In genomic region chr14:74886001-74886400, GRCh38 we compare ENCODE assay signal across 11 cellular contexts. TPM values are rescaled to one million over a fixed set of nuclear protein-coding genes. Genes with fewer than 3 reads are reported as not detected.
A peak's percentile ranks its signal among the peaks of the same experiment; 100 is the strongest.
DNase-seq lines count a peak whose midpoint lies in the region; ATAC-seq and TF ChIP-seq lines count a peak whose summit lies in the region.
"Had no signal": no experiment of that assay in that cellular context is flagged by ENCODE, and none has a peak within 500 bp of the region (broad histone marks: within the 10 kb centered on the region; RNA-seq: fewer than 3 reads in every experiment).

No MANE protein-coding gene starts in this region.

- BruUV-seq in PC-9 (replicated peaks; lab: Mats Ljungman, UMichigan) = no TSS peak

- peaks cover 78% of the 10 kb centered on the region for H4K20me1 ChIP-seq in PC-9 (ENCODE audit: insufficient read depth)
- H4K20me1 ChIP-seq in fibroblast of lung (ENCODE audit: control insufficient read depth, extremely low read depth, insufficient read depth, low read length) = no peaks in the 10 kb centered on the region

- H3K27ac ChIP-seq in PC-9 = peak overlapping the region; percentile 4; the same call in 1 of the 2 replicates
- peak overlapping the region; percentile 78 for H3K27ac ChIP-seq in fibroblast of lung (ENCODE audit: insufficient read depth, low read length)
- H3K27ac ChIP-seq: HL-60 had no signal

- POLR2A ChIA-PET in PC-9 (lab: Charles Lee; ENCODE audit: unreplicated experiment) = interaction anchor here (0.6 to 0.7 kb wide), 2 partner anchors 54 to 122 kb away, joined by 3 to 4 read pairs; no protein-coding TSS in a partner anchor

- H3K27me3 ChIP-seq in PC-9 (ENCODE audit: insufficient read depth, low read depth) = no peaks in the 10 kb centered on the region
- H3K27me3 ChIP-seq in fibroblast of lung (ENCODE audit: control insufficient read depth, insufficient read depth, low read length) = no peaks in the 10 kb centered on the region
- H3K27me3 ChIP-seq: heart right ventricle had no signal

- H2AFZ ChIP-seq in PC-9 (no peak overlapping the region), fibroblast of lung (ENCODE audit: low read length) (no peak overlapping the region)

- H3K4me3 ChIP-seq in PC-9 (no peak overlapping the region), fibroblast of lung (replicated peaks in 1 of 4; ENCODE audit: control extremely low read depth in 1 of 4, insufficient read depth in 1 of 4, low read depth in 3 of 4, low read length in 4 of 4) (no peak overlapping the region)
- H3K4me3 ChIP-seq: heart right ventricle, skin epidermis had no signal

- ATAC-seq in sciatic nerve (peak; percentile 91), GM21737 (IDR thresholded peaks at IDR 0.05; ENCODE audit: unreplicated experiment) (no peak), GM18519 (IDR thresholded peaks at IDR 0.05; ENCODE audit: low FRiP score, unreplicated experiment) (no peak)

- peaks cover 71% of the 10 kb centered on the region for H3F3A ChIP-seq in PC-9 (ENCODE audit: insufficient read depth, low read depth)

- TF ChIP-seq CTCF in PC-9 (conservative IDR thresholded peaks at IDR 0.05) = no peak
- no peak for TF ChIP-seq CTCF in fibroblast of lung (conservative IDR thresholded peaks at IDR 0.05 in 1 of 2, IDR thresholded peaks at IDR 0.05 in 1 of 2; ENCODE audit: low read depth in 1 of 2, low read length in 2 of 2)

- H3K4me2 ChIP-seq in PC-9 (peak overlapping the region; percentile 97), fibroblast of lung (ENCODE audit: extremely low read depth, insufficient read depth, low read length) (peak overlapping the region; percentile 51)

- H3K9ac ChIP-seq in fibroblast of lung (ENCODE audit: insufficient read depth, low read length) = no peak overlapping the region

- H3K79me2 ChIP-seq in PC-9 (ENCODE audit: low read depth) = peaks cover 89% of the 10 kb centered on the region
- peaks cover 75% of the 10 kb centered on the region for H3K79me2 ChIP-seq in fibroblast of lung (ENCODE audit: control insufficient read depth, insufficient read depth, low read length)

- H3K9me2 ChIP-seq in PC-9 (ENCODE audit: insufficient read depth) = no peaks in the 10 kb centered on the region

- peaks cover 43% of the 10 kb centered on the region for H3K36me3 ChIP-seq in PC-9 (ENCODE audit: low read depth)
- peaks cover 10% of the 10 kb centered on the region for H3K36me3 ChIP-seq in fibroblast of lung (ENCODE audit: control insufficient read depth, insufficient read depth, low read length)

- H3K9me3 ChIP-seq in PC-9 (ENCODE audit: insufficient read depth, low read depth) (no peaks in the 10 kb centered on the region), fibroblast of lung (ENCODE audit: control insufficient read depth, insufficient read depth, low read depth, low read length) (no peaks in the 10 kb centered on the region)
- H3K9me3 ChIP-seq: heart right ventricle had no signal

- intact Hi-C loops in PC-9 (cut with micrococcal nuclease; ENCODE audit: unreplicated experiment) (loop anchor here (5.0 to 10.0 kb wide), 4 partner anchors 274 to 679 kb away; partner anchors contain the start of gene LTBP2), sciatic nerve (cut with DNase I) (no loop called here)

- peaks cover 76% of the 10 kb centered on the region for H3K4me1 ChIP-seq in PC-9 (replicated peaks; ENCODE audit: insufficient read depth)
- peaks cover 32% of the 10 kb centered on the region for H3K4me1 ChIP-seq in fibroblast of lung (ENCODE audit: control insufficient read depth, extremely low read depth, insufficient read depth, low read length)

- DNase-seq in EH (ENCODE audit: low read depth) = peak; percentile 97
- DNase-seq in PC-9 = peak in 1 of 2 experiments; percentile 95
- peak; percentile 92 to 93 for DNase-seq in fibroblast of lung (ENCODE audit: low read depth in 2 of 2)
- DNase-seq in sciatic nerve (ENCODE audit: low spot score) = no peak
- no peak for DNase-seq in ecto neural progenitor cell (ENCODE audit: low spot score)
- no peak for DNase-seq in kidney tubule cell (ENCODE audit: low spot score)
- DNase-seq: heart right ventricle had no signal

- CTCF ChIA-PET in PC-9 (lab: Charles Lee) = interaction anchor here (1.0 kb wide), 1 partner anchor 25 kb away, joined by 3 read pairs; no protein-coding TSS in a partner anchor

RNA-seq across cellular contexts. Expression of gene DLST, which starts 4.3 kb away (rescaled TPM):
- total RNA-seq in PC-9 (2021) (309 and 320 TPM in 2 replicates), fibroblast of lung (47.0 and 95.3 TPM in 2 replicates), sciatic nerve (79.6 TPM)
- polyA plus RNA-seq in fibroblast of lung = 214 and 236 TPM in 2 replicates
- polyA plus RNA-seq in fibroblast of lung (2012) = 108 and 115 TPM in 2 replicates
- polyA minus RNA-seq in fibroblast of lung (ENCODE audit: low replicate concordance) = 204 and 217 TPM in 2 replicates

RNA-seq across cellular contexts. Expression of gene PROX2, which starts 10.1 kb away (rescaled TPM):
- total RNA-seq in PC-9 (2021) = not detected in 2 replicates
- total RNA-seq in fibroblast of lung = not detected in 2 replicates
- polyA plus RNA-seq in fibroblast of lung = 0.01 TPM in 1 of 2 replicates, not detected in the other
- polyA plus RNA-seq in fibroblast of lung (2012) = not detected in 2 replicates
- polyA minus RNA-seq in fibroblast of lung (ENCODE audit: low replicate concordance) = not detected in 2 replicates
- not detected for total RNA-seq in sciatic nerve
- total RNA-seq: heart right ventricle had no signal
- polyA plus RNA-seq: heart right ventricle had no signal

RNA-seq across cellular contexts. Expression of gene RPS6KL1, which starts 37.1 kb away (rescaled TPM):
- 3.4 and 4.2 TPM in 2 replicates for total RNA-seq in PC-9 (2021)
- total RNA-seq in fibroblast of lung = 0.26 and 1.2 TPM in 2 replicates
- 0.52 and 1.4 TPM in 2 replicates for polyA plus RNA-seq in fibroblast of lung
- polyA plus RNA-seq in fibroblast of lung (2012) = 0.26 and 1.2 TPM in 2 replicates
- polyA minus RNA-seq in fibroblast of lung (ENCODE audit: low replicate concordance) = not detected in 2 replicates
- 4.7 TPM for total RNA-seq in sciatic nerve

Comparison
In these comparisons a context has a peak if more than half of its experiments do, and no peak if none do; other contexts are left out.
1. DNase-seq: peak in EH (single experiment) and fibroblast of lung (2 of 2); none in sciatic nerve (single experiment), ecto neural progenitor cell (single experiment) and kidney tubule cell (single experiment).